Comparison of ENCODE assay signal across 8 cellular contexts in the genomic region with DNA sequence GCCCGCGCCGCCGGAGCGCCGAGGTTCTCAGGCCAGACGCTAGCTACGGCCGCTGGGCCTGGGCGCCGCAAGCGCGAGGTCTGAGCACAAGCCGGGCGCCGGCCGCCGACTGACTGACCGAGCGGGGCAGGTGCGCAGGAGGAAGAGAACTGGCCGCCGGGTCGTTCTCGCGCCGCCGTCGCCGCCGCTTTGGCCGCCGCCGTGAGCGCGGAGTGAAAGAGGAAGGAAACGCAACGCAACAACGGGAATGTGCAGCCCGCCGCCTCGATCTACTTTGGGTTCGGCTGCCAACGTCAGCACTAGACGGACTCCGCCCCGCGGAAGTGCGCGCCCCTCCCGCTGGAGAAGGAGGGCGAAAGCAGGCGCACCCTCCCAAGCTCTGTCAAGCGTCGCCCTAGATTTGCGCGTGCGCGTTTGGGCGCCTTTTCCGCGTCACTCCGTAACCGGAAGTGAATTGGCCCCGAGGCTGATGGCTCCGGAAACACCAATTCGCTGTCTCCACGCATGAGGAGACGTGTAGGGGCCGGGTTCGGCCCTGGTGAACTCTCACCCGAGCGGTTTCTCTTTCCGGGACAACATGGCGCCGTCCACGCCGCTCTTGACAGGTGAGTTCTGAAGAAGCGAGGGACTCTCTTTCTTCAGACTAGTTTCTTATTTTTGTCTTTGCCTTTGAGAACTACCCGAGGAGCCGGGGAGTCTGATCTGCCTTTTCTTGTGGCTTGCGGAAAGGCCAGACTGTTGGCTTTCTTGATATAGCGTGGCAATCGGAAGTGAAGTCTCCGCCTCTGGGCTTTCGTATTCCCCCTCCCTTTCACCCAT. TPM values are rescaled to one million over a fixed set of nuclear protein-coding genes. Genes with fewer than 3 reads are reported as not detected.
A peak's percentile ranks its signal among the peaks of the same experiment; 100 is the strongest.
DNase-seq lines count a peak whose midpoint lies in the region; ATAC-seq, FAIRE-seq and TF ChIP-seq lines count a peak whose summit lies in the region.

Gene EIF2A (plus strand): TSS at position 562 of the 819 bp plus-strand sequence. CDS start 16 bp downstream, at position 578.
Gene SERP1 (minus strand): TSS at position 271 of the 819 bp plus-strand sequence. CDS start 361 bp downstream, outside the sequence.

- H2AFZ ChIP-seq in IMR-90 (replicated peaks; ENCODE audit: low read length, poor library complexity) (peak within 1 kb of the TSS; percentile 93), endothelial cell of umbilical vein (ENCODE audit: low read depth, low read length) (peak within 1 kb of the TSS; percentile 44)

- H3K23ac ChIP-seq in IMR-90 (ENCODE audit: low read depth, low read length): peak within 1 kb of the TSS; percentile 99

- H3K18ac ChIP-seq in IMR-90 (ENCODE audit: low read depth, low read length): peak within 1 kb of the TSS; percentile 89

- peaks cover 12 to 49% of the 10 kb centered on the region in 2 experiments for H3K79me1 ChIP-seq in IMR-90 (ENCODE audit: low read depth in 1 of 2, low read length in 2 of 2)

- intact Hi-C loops in IMR-90 (cut with micrococcal nuclease) (no loop called here), endothelial cell of umbilical vein (cut with micrococcal nuclease) (loop anchor here (1.0 to 10.0 kb wide), 8 partner anchors 10 to 579 kb away; partner anchors contain the start of genes ERICH6, SELENOT, SIAH2 and TSC22D2)

- peak within 1 kb of the TSS; percentile 90 for H3K4me3 ChIP-seq in IMR-90 (ENCODE audit: insufficient read depth, low read depth, low read length)
- peak within 1 kb of the TSS; percentile 80 to 98 (median 93) for H3K4me3 ChIP-seq in endothelial cell of umbilical vein (replicated peaks in 1 of 3; ENCODE audit: insufficient read depth in 1 of 3, low read depth in 1 of 3, low read length in 3 of 3)

- H2AK5ac ChIP-seq in IMR-90 (ENCODE audit: low read depth, low read length): peak within 1 kb of the TSS; percentile 85

- H3K4me2 ChIP-seq in IMR-90 (ENCODE audit: low read depth, low read length) (peak within 1 kb of the TSS; percentile 98), endothelial cell of umbilical vein (ENCODE audit: insufficient read depth, low read length) (peak within 1 kb of the TSS; percentile 99)

- ATAC-seq in GM21528 (IDR thresholded peaks at IDR 0.05; ENCODE audit: low FRiP score, unreplicated experiment): peak; percentile 94
- ATAC-seq in IMR-90 (ENCODE audit: low read depth): peak; percentile 96

- peak within 1 kb of the TSS; percentile 92 for H4K91ac ChIP-seq in IMR-90 (ENCODE audit: insufficient read depth, low read depth, low read length)

- dilution Hi-C loops in IMR-90 (cut with HindIII; ENCODE audit: low sequenced_read_pairs, unreplicated experiment): no loop called here
- dilution Hi-C loops in endothelial cell of umbilical vein (cut with MboI; ENCODE audit: extremely low pct_ligation_motif_present, low sequenced_read_pairs): no loop called here

- H3K27me3 ChIP-seq in IMR-90 (ENCODE audit: control insufficient read depth, insufficient read depth, low read length) (no peaks in the 10 kb centered on the region), endothelial cell of umbilical vein (ENCODE audit: control insufficient read depth in 2 of 2, insufficient read depth in 2 of 2, low read length in 2 of 2) (no peaks in the 10 kb centered on the region)

- CTCF ChIA-PET in IMR-90 (lab: Yijun Ruan, JAX) (interaction anchor here (0.6 to 1.8 kb wide), 2 partner anchors 12 to 569 kb away, joined by 3 to 4 read pairs; no protein-coding TSS in a partner anchor), endothelial cell of umbilical vein (lab: Charles Lee) (interaction anchor here (0.8 to 2.6 kb wide), 6 partner anchors 9 to 579 kb away, joined by 3 to 10 read pairs (median 4); partner anchors contain the start of gene TSC22D2)

- in situ Hi-C loops in IMR-90 (cut with MboI; ENCODE audit: low sequenced_read_pairs): no loop called here

- peak; percentile 100 for DNase-seq in DMS 273 (lab: John Stamatoyannopoulos, UW; ENCODE audit: unreplicated experiment)
- DNase-seq in IMR-90: peak; percentile 99
- peak; percentile 98 for DNase-seq in OCI-M1 (lab: John Stamatoyannopoulos, UW)
- peak; percentile 99 for DNase-seq in activated T-cell treated with anti-CD3 and anti-CD28 coated beads for 24 hours (ENCODE audit: low read depth)
- peak; percentile 100 for DNase-seq in endothelial cell of umbilical vein (ENCODE audit: low read depth, low spot score)
- peak; percentile 100 for DNase-seq in midbrain (lab: John Stamatoyannopoulos, UW)
- DNase-seq in stimulated activated CD8-positive, alpha-beta memory T cell treated with anti-CD3 and anti-CD28 coated beads, Interleukin-2, amount 100 ng/mL, for 1 hour (ENCODE audit: low read depth in 2 of 2): peak; percentile 98 to 99

- H4K20me1 ChIP-seq in IMR-90 (ENCODE audit: insufficient read depth, low read length): peaks cover 33% of the 10 kb centered on the region; the same call in 1 of the 2 replicates
- H4K20me1 ChIP-seq in endothelial cell of umbilical vein (replicated peaks; ENCODE audit: control insufficient read depth, extremely low read depth, insufficient read depth, low read length): no peaks in the 10 kb centered on the region

- peak within 1 kb of the TSS; percentile 98 for H3K14ac ChIP-seq in IMR-90 (replicated peaks; ENCODE audit: low read depth, low read length)

- peak within 1 kb of the TSS; percentile 87 for H3K27ac ChIP-seq in IMR-90 (ENCODE audit: insufficient read depth, low read length)
- peak within 1 kb of the TSS; percentile 97 for H3K27ac ChIP-seq in endothelial cell of umbilical vein (ENCODE audit: insufficient read depth, low read depth, low read length)

- H3K9me3 ChIP-seq in IMR-90 (ENCODE audit: control insufficient read depth, insufficient read depth, low read length) (no peaks in the 10 kb centered on the region), endothelial cell of umbilical vein (replicated peaks; ENCODE audit: control insufficient read depth, insufficient read depth, low read length) (no peaks in the 10 kb centered on the region)

- H3K9me1 ChIP-seq in IMR-90 (ENCODE audit: insufficient read depth, low read length) (no peaks in the 10 kb centered on the region), endothelial cell of umbilical vein (replicated peaks; ENCODE audit: control insufficient read depth, extremely low read depth, insufficient read depth, low read length) (no peaks in the 10 kb centered on the region)

- no peaks in the 10 kb centered on the region for H3K36me3 ChIP-seq in IMR-90 (ENCODE audit: control insufficient read depth, insufficient read depth, low read length)
- peaks cover 2 to 16% of the 10 kb centered on the region in 2 experiments for H3K36me3 ChIP-seq in endothelial cell of umbilical vein (ENCODE audit: control insufficient read depth in 2 of 2, extremely low read depth in 1 of 2, insufficient read depth in 2 of 2, low read length in 2 of 2)

- H4K8ac ChIP-seq in IMR-90 (ENCODE audit: low read depth in 2 of 2, low read length in 2 of 2): peak within 1 kb of the TSS; percentile 81 to 97

- H3K4me1 ChIP-seq in IMR-90 (ENCODE audit: control insufficient read depth, insufficient read depth, low read length) (no peaks in the 10 kb centered on the region), endothelial cell of umbilical vein (ENCODE audit: control insufficient read depth, extremely low read depth, insufficient read depth, low read length) (peaks cover 25% of the 10 kb centered on the region)

- peak within 1 kb of the TSS; percentile 13; the same call in 1 of the 3 replicates for H2BK15ac ChIP-seq in IMR-90 (ENCODE audit: low read depth, low read length)

- 0 out of 2 replicates have a peak, but pooled peaks have one; percentile 4 for TF ChIP-seq CTCF in IMR-90 (conservative IDR thresholded peaks at IDR 0.05; ENCODE audit: low read depth, low read length)
- TF ChIP-seq CTCF in endothelial cell of umbilical vein (IDR thresholded peaks at IDR 0.05; ENCODE audit: extremely low read depth in 1 of 2, insufficient read depth in 1 of 2, low read depth in 1 of 2, low read length in 2 of 2): no peak

- peak; percentile 91 for FAIRE-seq in endothelial cell of umbilical vein (lab: Jason Lieb, UNC)

- BruUV-seq in IMR-90 (replicated peaks; lab: Mats Ljungman, UMichigan) (no TSS peak), endothelial cell of umbilical vein (replicated peaks; lab: Mats Ljungman, UMichigan) (no TSS peak)

- H3K4ac ChIP-seq in IMR-90 (ENCODE audit: low read depth, low read length): peak within 1 kb of the TSS; percentile 98

- H3K9ac ChIP-seq in IMR-90 (ENCODE audit: low read depth, low read length) (peak within 1 kb of the TSS; percentile 90), endothelial cell of umbilical vein (replicated peaks; ENCODE audit: extremely low read depth, insufficient read depth, low read length) (peak within 1 kb of the TSS; percentile 98)

- WGBS in IMR-90 (ENCODE audit: extremely low coverage in 2 of 2, insufficient read length in 1 of 2), 2 experiments: 0% methylated on average over 22 of the region's 86 CpGs; no CpG with 5 or more reads in 1 of the 2 experiments

- H4K5ac ChIP-seq in IMR-90 (ENCODE audit: low read depth, low read length): peak within 1 kb of the TSS; percentile 87

- peak within 1 kb of the TSS; percentile 95 for H2BK120ac ChIP-seq in IMR-90 (ENCODE audit: low read depth, low read length)

- POLR2A ChIA-PET in IMR-90 (lab: Charles Lee; ENCODE audit: unreplicated experiment) (interaction anchor here (0.6 to 0.9 kb wide), 2 partner anchors 14 to 216 kb away, joined by 3 read pairs; no protein-coding TSS in a partner anchor), endothelial cell of umbilical vein (lab: Charles Lee) (interaction anchor here (0.8 to 1.9 kb wide), 3 partner anchors 10 to 216 kb away, joined by 3 to 7 read pairs (median 3); partner anchors contain the start of gene SIAH2)

- no peak for TF ChIP-seq RAD21 in IMR-90 (IDR thresholded peaks at IDR 0.05; ENCODE audit: low read length)

- peak within 1 kb of the TSS; percentile 89 for H2AK9ac ChIP-seq in IMR-90 (replicated peaks; ENCODE audit: low read depth, low read length, poor library complexity)

- H3K56ac ChIP-seq in IMR-90 (ENCODE audit: extremely low read depth, insufficient read depth, low read length): peak within 1 kb of the TSS; percentile 97

- H2BK20ac ChIP-seq in IMR-90 (ENCODE audit: low read depth, low read length): peak within 1 kb of the TSS; percentile 45; the same call in 1 of the 2 replicates

- H2BK5ac ChIP-seq in IMR-90 (ENCODE audit: low read depth, low read length, poor library complexity, severe bottlenecking): peak within 1 kb of the TSS; percentile 93

- TF ChIP-seq POLR2A in IMR-90 (IDR thresholded peaks at IDR 0.05; ENCODE audit: low read depth, low read length) (peak; percentile 98), endothelial cell of umbilical vein (IDR thresholded peaks at IDR 0.05; ENCODE audit: low read depth, low read length) (peak; percentile 85)

- peaks cover 80% of the 10 kb centered on the region for H3K79me2 ChIP-seq in endothelial cell of umbilical vein (ENCODE audit: control insufficient read depth, insufficient read depth, low read length)

RNA-seq across cellular contexts. Expression of gene EIF2A, which starts in this region (rescaled TPM):
- total RNA-seq in IMR-90 (2012; rRNA removed) (138 and 166 TPM in 2 replicates), endothelial cell of umbilical vein (97.6 and 104 TPM in 2 replicates)
- polyA plus RNA-seq in IMR-90 (2012; rRNA removed) (58.6 and 61.2 TPM in 2 replicates), endothelial cell of umbilical vein (55.3 and 85.2 TPM in 2 replicates)
- polyA plus RNA-seq in IMR-90 (2012; cell fraction: cytosol; rRNA removed): 22.8 and 26.1 TPM in 2 replicates
- polyA plus RNA-seq in IMR-90 (2012; cell fraction: nucleus; rRNA removed; ENCODE audit: low replicate concordance): 11.6 and 71.5 TPM in 2 replicates
- polyA plus RNA-seq in endothelial cell of umbilical vein (2011; cell fraction: cytosol; rRNA removed): 141 and 145 TPM in 2 replicates
- 119 and 137 TPM in 2 replicates for polyA plus RNA-seq in endothelial cell of umbilical vein (2011; cell fraction: nucleus; rRNA removed)
- 59.6 and 74.1 TPM in 2 replicates for polyA plus RNA-seq in endothelial cell of umbilical vein (2012)
- polyA minus RNA-seq in endothelial cell of umbilical vein: 70.2 and 78.8 TPM in 2 replicates
- 80.3 TPM for polyA minus RNA-seq in endothelial cell of umbilical vein (2011; cell fraction: cytosol; rRNA and poly(A)+ RNA removed)
- 85.4 and 129 TPM in 2 replicates for polyA minus RNA-seq in endothelial cell of umbilical vein (2011; cell fraction: nucleus; rRNA and poly(A)+ RNA removed)

RNA-seq across cellular contexts. Expression of gene SERP1, which starts in this region (rescaled TPM):
- total RNA-seq in IMR-90 (2012; rRNA removed) (64.0 and 111 TPM in 2 replicates), endothelial cell of umbilical vein (81.7 and 82.0 TPM in 2 replicates)
- polyA plus RNA-seq in IMR-90 (2012; rRNA removed) (73.4 and 106 TPM in 2 replicates), endothelial cell of umbilical vein (103 and 135 TPM in 2 replicates)
- polyA plus RNA-seq in IMR-90 (2012; cell fraction: cytosol; rRNA removed): 397 and 526 TPM in 2 replicates
- 154 and 304 TPM in 2 replicates for polyA plus RNA-seq in IMR-90 (2012; cell fraction: nucleus; rRNA removed; ENCODE audit: low replicate concordance)
- polyA plus RNA-seq in endothelial cell of umbilical vein (2011; cell fraction: cytosol; rRNA removed): 49.2 and 72.4 TPM in 2 replicates
- 52.3 and 63.3 TPM in 2 replicates for polyA plus RNA-seq in endothelial cell of umbilical vein (2011; cell fraction: nucleus; rRNA removed)
- 71.0 and 81.6 TPM in 2 replicates for polyA plus RNA-seq in endothelial cell of umbilical vein (2012)
- polyA minus RNA-seq in endothelial cell of umbilical vein: 43.5 and 53.5 TPM in 2 replicates
- 151 TPM for polyA minus RNA-seq in endothelial cell of umbilical vein (2011; cell fraction: cytosol; rRNA and poly(A)+ RNA removed)
- polyA minus RNA-seq in endothelial cell of umbilical vein (2011; cell fraction: nucleus; rRNA and poly(A)+ RNA removed): 68.3 and 77.8 TPM in 2 replicates

Comparison
In these comparisons a context has a peak if more than half of its experiments do, and no peak if none do; other contexts are left out.
1. Peak in every context shown above with its lines: DNase-seq, ATAC-seq, H3K4me3 ChIP-seq and H3K27ac ChIP-seq.